8 cellular contexts compared by ENCODE assay signal in the genomic region with DNA sequence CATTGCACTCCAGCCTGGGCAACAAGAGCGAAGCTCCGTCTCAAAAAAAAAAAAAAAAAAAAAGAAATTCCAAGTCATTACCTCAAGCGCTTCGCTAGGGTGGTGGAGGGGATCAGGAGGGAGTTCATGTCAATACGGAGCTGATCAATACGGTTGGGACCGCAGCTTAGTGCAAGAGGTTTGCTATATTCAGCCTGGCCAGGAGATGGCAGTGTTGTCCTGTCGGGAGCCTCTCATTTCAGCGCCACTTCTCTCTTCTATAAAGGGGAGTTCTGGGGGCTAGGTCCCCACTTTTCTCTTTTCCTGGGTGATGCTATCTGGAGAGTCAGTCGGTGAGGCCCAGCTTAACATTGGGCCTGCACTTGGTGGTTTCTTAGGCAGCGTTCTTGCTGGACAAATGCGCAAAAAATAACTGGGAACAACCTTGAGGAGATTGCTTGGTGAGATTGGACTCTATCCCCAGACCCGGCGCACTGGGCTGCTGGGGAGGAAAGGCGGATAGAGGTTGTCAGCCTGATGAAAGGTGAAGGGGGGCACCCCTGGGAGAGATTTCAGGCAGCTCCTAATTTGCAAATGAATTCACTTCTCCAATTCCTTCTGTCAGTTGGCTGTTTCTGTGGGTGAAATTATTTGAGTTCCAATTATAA. TPM values are rescaled to one million over a fixed set of nuclear protein-coding genes. Genes with fewer than 3 reads are reported as not detected.
DNase-seq lines count a peak whose midpoint lies in the region; ATAC-seq and TF ChIP-seq lines count a peak whose summit lies in the region.

No MANE protein-coding gene starts in this region.

- H3K4me3 Mint-ChIP-seq in activated CD8-positive, alpha-beta T cell treated with anti-CD3 and anti-CD28 coated beads, Interleukin-2, amount 10 ng/mL, durations not matched to agents 7 days and 5 days = no peak overlapping the region
- H3K4me3 Mint-ChIP-seq in endodermal cell = no peak overlapping the region

- peaks cover 29% of the 10 kb centered on the region for H3K27me3 Mint-ChIP-seq in activated CD8-positive, alpha-beta T cell treated with anti-CD3 and anti-CD28 coated beads, Interleukin-2, amount 10 ng/mL, durations not matched to agents 7 days and 5 days (ENCODE audit: low read depth)
- H3K27me3 Mint-ChIP-seq in endodermal cell (ENCODE audit: insufficient read depth) = peaks cover 74% of the 10 kb centered on the region

- POLR2A ChIA-PET in activated CD8-positive, alpha-beta T cell treated with anti-CD3 and anti-CD28 coated beads, Interleukin-2, amount 10 ng/mL, durations not matched to agents 7 days and 5 days (lab: Charles Lee) = interaction anchor here (0.5 to 1.0 kb wide), 3 partner anchors 14 to 172 kb away, joined by 3 read pairs; no protein-coding TSS in a partner anchor

- DNase-seq in Caki2 (ENCODE audit: low read depth) (peak; percentile 33), HFF-Myc (ENCODE audit: extremely low read depth, low read depth) (no peak), NCI-H748 (lab: John Stamatoyannopoulos, UW; ENCODE audit: unreplicated experiment) (peak; percentile 26), endodermal cell (peak; percentile 92), mucosa of descending colon (peak in 2 of 3 donors; percentile 57 to 72)
- DNase-seq in activated CD8-positive, alpha-beta T cell treated with anti-CD3 and anti-CD28 coated beads, Interleukin-2, amount 10 ng/mL, durations not matched to agents 7 days and 5 days = peak; percentile 76
- DNase-seq in stimulated activated CD8-positive, alpha-beta memory T cell treated with anti-CD3 and anti-CD28 coated beads, Interleukin-7, amount 100 ng/mL, for 24 hours (ENCODE audit: low read depth) = peak; percentile 55

- TF ChIP-seq CTCF in HFF-Myc (IDR thresholded peaks at IDR 0.05; ENCODE audit: low read depth, low read length, missing control alignments) (peak; percentile 82), endodermal cell (conservative IDR thresholded peaks at IDR 0.05) (peak; percentile 95), mucosa of descending colon (IDR thresholded peaks at IDR 0.05) (peak; percentile 50)

- WGBS in endodermal cell (ENCODE audit: insufficient coverage in 1 of 2, insufficient read length in 1 of 2), 2 experiments = 20% methylated on average over 13 of the region's 15 CpGs; no CpG with 5 or more reads in 1 of the 2 experiments

- H3K27ac Mint-ChIP-seq in activated CD8-positive, alpha-beta T cell treated with anti-CD3 and anti-CD28 coated beads, Interleukin-2, amount 10 ng/mL, durations not matched to agents 7 days and 5 days = no peak overlapping the region
- H3K27ac Mint-ChIP-seq in endodermal cell = no peak overlapping the region

- peaks cover 2% of the 10 kb centered on the region for H3K36me3 Mint-ChIP-seq in activated CD8-positive, alpha-beta T cell treated with anti-CD3 and anti-CD28 coated beads, Interleukin-2, amount 10 ng/mL, durations not matched to agents 7 days and 5 days (ENCODE audit: low read depth)
- H3K36me3 Mint-ChIP-seq in endodermal cell (ENCODE audit: low read depth) = no peaks in the 10 kb centered on the region

- H3K9ac ChIP-seq in endodermal cell (ENCODE audit: extremely low read depth, low read length, poor library complexity, severe bottlenecking) = no peak overlapping the region

- H3K4me1 Mint-ChIP-seq in activated CD8-positive, alpha-beta T cell treated with anti-CD3 and anti-CD28 coated beads, Interleukin-2, amount 10 ng/mL, durations not matched to agents 7 days and 5 days (ENCODE audit: low read depth) = peaks cover 10% of the 10 kb centered on the region
- peaks cover 1% of the 10 kb centered on the region for H3K4me1 Mint-ChIP-seq in endodermal cell

- peak; percentile 66 for ATAC-seq in activated CD8-positive, alpha-beta T cell treated with anti-CD3 and anti-CD28 coated beads, Interleukin-2, amount 10 ng/mL, durations not matched to agents 7 days and 5 days
- ATAC-seq in mucosa of descending colon (peak; percentile 79), HG03378 (IDR thresholded peaks at IDR 0.05; ENCODE audit: unreplicated experiment) (no peak)

- H3K27me3 ChIP-seq in endodermal cell (ENCODE audit: control insufficient read depth, insufficient read depth, low read length, poor library complexity, severe bottlenecking) = peaks cover 67% of the 10 kb centered on the region

- no peaks in the 10 kb centered on the region for H3K36me3 ChIP-seq in endodermal cell (ENCODE audit: control insufficient read depth, insufficient read depth, low read length)
- no peaks in the 10 kb centered on the region for H3K36me3 ChIP-seq in mucosa of descending colon (ENCODE audit: low read depth)

- in situ Hi-C loops in Caki2 (cut with HindIII; ENCODE audit: low pct_unique_long_range_greater_than_20kb, low sequenced_read_pairs) = no loop called here

- H3K27ac ChIP-seq in endodermal cell (ENCODE audit: low read depth, low read length) = no peak overlapping the region

- H3K9me3 Mint-ChIP-seq in activated CD8-positive, alpha-beta T cell treated with anti-CD3 and anti-CD28 coated beads, Interleukin-2, amount 10 ng/mL, durations not matched to agents 7 days and 5 days (ENCODE audit: insufficient read depth) = no peaks in the 10 kb centered on the region
- H3K9me3 Mint-ChIP-seq in endodermal cell = no peaks in the 10 kb centered on the region

- H3K4me3 ChIP-seq in HFF-Myc (replicated peaks; ENCODE audit: low read depth, low read length) (no peak overlapping the region), endodermal cell (ENCODE audit: low read length) (no peak overlapping the region), mucosa of descending colon (no peak overlapping the region)

- H3K9me3 ChIP-seq in endodermal cell (ENCODE audit: control insufficient read depth, low read length) (no peaks in the 10 kb centered on the region), mucosa of descending colon (no peaks in the 10 kb centered on the region)

- intact Hi-C loops in mucosa of descending colon (cut with DNase I, micrococcal nuclease) = loop anchor here (2.0 to 5.0 kb wide), 2 partner anchors 165 to 167 kb away; no protein-coding TSS in a partner anchor

- H3K4me1 ChIP-seq in endodermal cell (ENCODE audit: control insufficient read depth, insufficient read depth, low read length) (no peaks in the 10 kb centered on the region), mucosa of descending colon (ENCODE audit: low read depth) (no peaks in the 10 kb centered on the region)

- CTCF ChIA-PET in activated CD8-positive, alpha-beta T cell treated with anti-CD3 and anti-CD28 coated beads, Interleukin-2, amount 10 ng/mL, durations not matched to agents 7 days and 5 days (lab: Charles Lee) = interaction anchor here (0.5 to 13.7 kb wide), 75 partner anchors 10 to 594 kb away, joined by 3 to 411 read pairs (median 4); a partner anchor contains a TSS

RNA-seq across cellular contexts. Expression of a gene that starts 40.4 kb away (rescaled TPM):
- 0.98 and 2.0 TPM in 2 replicates for total RNA-seq in Caki2 (2014; rRNA removed; shearing (Covaris generic); ENCODE audit: low replicate concordance)
- total RNA-seq in activated CD8-positive, alpha-beta T cell treated with anti-CD3 and anti-CD28 coated beads, Interleukin-2, amount 10 ng/mL, durations not matched to agents 7 days and 5 days = 10 to 100 TPM; 50.8 to 51.0 TPM
- total RNA-seq in endodermal cell (10 to 100 TPM in 1 of 2 donors, 1 to 10 TPM in 1; 9.2 to 12.9 TPM), mucosa of descending colon (10 to 100 TPM; 13.3 to 18.8 (median 13.3) TPM)
- polyA plus RNA-seq in endodermal cell (2013, experiment 1 of 2) = 4.9 TPM
- polyA plus RNA-seq in endodermal cell (2013, experiment 2 of 2) = 4.3 TPM
